ENCODE assay signal across 23 cellular contexts in the genomic region with DNA sequence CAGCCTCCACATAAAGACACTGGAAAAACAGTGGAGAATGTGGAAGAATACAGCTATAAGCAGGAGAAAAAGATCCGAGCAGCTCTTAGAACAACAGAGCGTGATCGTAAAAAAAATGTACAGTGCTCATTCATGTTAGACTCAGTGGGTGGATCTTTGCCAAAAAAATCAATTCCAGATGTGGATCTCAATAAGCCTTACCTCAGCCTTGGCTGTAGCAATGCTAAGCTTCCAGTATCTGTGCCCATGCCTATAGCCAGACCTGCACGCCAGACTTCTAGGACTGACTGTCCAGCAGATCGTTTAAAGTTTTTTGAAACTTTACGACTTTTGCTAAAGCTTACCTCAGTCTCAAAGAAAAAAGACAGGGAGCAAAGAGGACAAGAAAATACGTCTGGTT. TPM values are rescaled to one million over a fixed set of nuclear protein-coding genes. Genes with fewer than 3 reads are reported as not detected.
DNase-seq lines count a peak whose midpoint lies in the region; ATAC-seq and TF ChIP-seq lines count a peak whose summit lies in the region.
"Had no signal": no experiment of that assay in that cellular context is flagged by ENCODE, and none has a peak within 500 bp of the region (broad histone marks: within the 10 kb centered on the region; RNA-seq: fewer than 3 reads in every experiment).

No MANE protein-coding gene starts in this region.

- H3K27me3 Mint-ChIP-seq in GM23338 (ENCODE audit: insufficient read depth, low read depth, poor library complexity): no peaks in the 10 kb centered on the region
- no peaks in the 10 kb centered on the region for H3K27me3 Mint-ChIP-seq in effector memory CD8-positive, alpha-beta T cell
- H3K27me3 Mint-ChIP-seq: central memory CD8-positive, alpha-beta T cell; naive thymus-derived CD4-positive, alpha-beta T cell had no signal

- no peaks in the 10 kb centered on the region for H3K27me3 ChIP-seq in GM23338 (ENCODE audit: insufficient read depth)
- H3K27me3 ChIP-seq: esophagus muscularis mucosa, stomach, upper lobe of right lung had no signal

- no peaks in the 10 kb centered on the region for H3K9me2 ChIP-seq in GM23338 (ENCODE audit: insufficient read depth)

- H3K36me3 Mint-ChIP-seq in GM23338 (ENCODE audit: low read depth): no peaks in the 10 kb centered on the region; the same call in 2 of the 3 replicates
- peaks cover 15% of the 10 kb centered on the region for H3K36me3 Mint-ChIP-seq in effector memory CD8-positive, alpha-beta T cell (ENCODE audit: insufficient read depth)

- H3K27ac Mint-ChIP-seq in GM23338: no peak overlapping the region
- H3K27ac Mint-ChIP-seq in effector memory CD8-positive, alpha-beta T cell: no peak overlapping the region
- H3K27ac Mint-ChIP-seq: CD14-positive monocyte had no signal

- no peaks in the 10 kb centered on the region for H3F3A ChIP-seq in GM23338 (replicated peaks; ENCODE audit: low read depth)

- H3K4me3 ChIP-seq in astrocyte of the cerebellum (ENCODE audit: low read depth, low read length) (no peak overlapping the region), GM23338 (no peak overlapping the region)
- H3K4me3 ChIP-seq: esophagus muscularis mucosa, stomach, upper lobe of right lung had no signal

- no peak overlapping the region for H3K4me3 Mint-ChIP-seq in GM23338
- H3K4me3 Mint-ChIP-seq in effector memory CD8-positive, alpha-beta T cell: no peak overlapping the region
- H3K4me3 Mint-ChIP-seq: CD14-positive monocyte; central memory CD8-positive, alpha-beta T cell; naive thymus-derived CD4-positive, alpha-beta T cell had no signal

- ATAC-seq in GM23338: no peak
- no peak for ATAC-seq in effector memory CD8-positive, alpha-beta T cell (replicated peaks)
- ATAC-seq: naive thymus-derived CD4-positive, alpha-beta T cell; upper lobe of right lung had no signal

- peak; percentile 47 for DNase-seq in GM04504 (ENCODE audit: low read depth)
- DNase-seq in astrocyte of the cerebellum (ENCODE audit: low read depth): peak; percentile 76
- DNase-seq in fibroblast of the conjunctiva (ENCODE audit: low read depth): peak; percentile 89
- no peak for DNase-seq in GM23338 (ENCODE audit: low spot score)
- no peak for DNase-seq in effector memory CD8-positive, alpha-beta T cell
- DNase-seq in NOMO-1 (lab: John Stamatoyannopoulos, UW; ENCODE audit: unreplicated experiment in 2 of 2): no peak
- no peak for DNase-seq in SKM-1 treated with dmso at 0.1 percent for 144 hours (lab: John Stamatoyannopoulos, UW; ENCODE audit: unreplicated experiment)
- DNase-seq: activated CD4-positive, alpha-beta T cell treated with anti-CD3 and anti-CD28 coated beads for 4 hours; activated CD8-positive, alpha-beta memory T cell treated with anti-CD3 and anti-CD28 coated beads, Interleukin-2, amount 50 U/mL, for 4 hours; effector CD8-positive, alpha-beta T cell; hypothalamus; mammary epithelial cell; naive thymus-derived CD4-positive, alpha-beta T cell; NCI-H1092; NCI-H2029 treated with DMSO at 0.1 percent for 48 hours; small intestine; stimulated activated CD4-positive, alpha-beta T cell treated with anti-CD3 and anti-CD28 coated beads, Interleukin-4, amount 100 ng/mL, for 24 hours; stomach; upper lobe of right lung had no signal

- H3K4me1 Mint-ChIP-seq in GM23338: no peaks in the 10 kb centered on the region
- peaks cover 14 to 23% of the 10 kb centered on the region in 2 donors for H3K4me1 Mint-ChIP-seq in effector memory CD8-positive, alpha-beta T cell (ENCODE audit: low read depth in 2 of 2)

- TF ChIP-seq CTCF in astrocyte of the cerebellum (IDR thresholded peaks at IDR 0.05; ENCODE audit: low read depth, low read length, missing control alignments) (no peak), GM23338 (conservative IDR thresholded peaks at IDR 0.05; ENCODE audit: low read depth in 2 of 2) (no peak)

- no peak overlapping the region for H3K27ac ChIP-seq in GM23338 (ENCODE audit: low read depth)
- H3K27ac ChIP-seq: esophagus muscularis mucosa, KMS-11, stomach, upper lobe of right lung had no signal

- peaks cover 30% of the 10 kb centered on the region for H3K79me2 ChIP-seq in GM23338 (replicated peaks; ENCODE audit: insufficient read depth)

- no peaks in the 10 kb centered on the region for H3K4me1 ChIP-seq in GM23338 (ENCODE audit: insufficient read depth)
- H3K4me1 ChIP-seq: esophagus muscularis mucosa, stomach, upper lobe of right lung had no signal

- H3K4me2 ChIP-seq in GM23338: no peak overlapping the region
- H3K4me2 ChIP-seq: KMS-11 had no signal

- no peaks in the 10 kb centered on the region for H3K9me3 Mint-ChIP-seq in GM23338
- H3K9me3 Mint-ChIP-seq in effector memory CD8-positive, alpha-beta T cell: no peaks in the 10 kb centered on the region
- H3K9me3 Mint-ChIP-seq: CD14-positive monocyte; central memory CD8-positive, alpha-beta T cell; naive thymus-derived CD4-positive, alpha-beta T cell had no signal

- in situ Hi-C loops in astrocyte of the cerebellum (cut with HindIII; ENCODE audit: low sequenced_read_pairs): loop anchor here (5.0 to 10.0 kb wide), 3 partner anchors 54 to 224 kb away; a partner anchor contains a TSS

- no peak overlapping the region for H2AFZ ChIP-seq in GM23338

- no peaks in the 10 kb centered on the region; the same call in 1 of the 2 replicates for H3K36me3 ChIP-seq in GM23338 (ENCODE audit: insufficient read depth)

- peaks cover 4% of the 10 kb centered on the region; the same call in 1 of the 2 replicates for H4K20me1 ChIP-seq in GM23338 (replicated peaks; ENCODE audit: insufficient read depth)

TF ChIP-seq in GM23338, 12 proteins besides CTCF, POLR2A, EP300 and RAD21 (continues in another document):
- TF ChIP-seq, protein P1, sequence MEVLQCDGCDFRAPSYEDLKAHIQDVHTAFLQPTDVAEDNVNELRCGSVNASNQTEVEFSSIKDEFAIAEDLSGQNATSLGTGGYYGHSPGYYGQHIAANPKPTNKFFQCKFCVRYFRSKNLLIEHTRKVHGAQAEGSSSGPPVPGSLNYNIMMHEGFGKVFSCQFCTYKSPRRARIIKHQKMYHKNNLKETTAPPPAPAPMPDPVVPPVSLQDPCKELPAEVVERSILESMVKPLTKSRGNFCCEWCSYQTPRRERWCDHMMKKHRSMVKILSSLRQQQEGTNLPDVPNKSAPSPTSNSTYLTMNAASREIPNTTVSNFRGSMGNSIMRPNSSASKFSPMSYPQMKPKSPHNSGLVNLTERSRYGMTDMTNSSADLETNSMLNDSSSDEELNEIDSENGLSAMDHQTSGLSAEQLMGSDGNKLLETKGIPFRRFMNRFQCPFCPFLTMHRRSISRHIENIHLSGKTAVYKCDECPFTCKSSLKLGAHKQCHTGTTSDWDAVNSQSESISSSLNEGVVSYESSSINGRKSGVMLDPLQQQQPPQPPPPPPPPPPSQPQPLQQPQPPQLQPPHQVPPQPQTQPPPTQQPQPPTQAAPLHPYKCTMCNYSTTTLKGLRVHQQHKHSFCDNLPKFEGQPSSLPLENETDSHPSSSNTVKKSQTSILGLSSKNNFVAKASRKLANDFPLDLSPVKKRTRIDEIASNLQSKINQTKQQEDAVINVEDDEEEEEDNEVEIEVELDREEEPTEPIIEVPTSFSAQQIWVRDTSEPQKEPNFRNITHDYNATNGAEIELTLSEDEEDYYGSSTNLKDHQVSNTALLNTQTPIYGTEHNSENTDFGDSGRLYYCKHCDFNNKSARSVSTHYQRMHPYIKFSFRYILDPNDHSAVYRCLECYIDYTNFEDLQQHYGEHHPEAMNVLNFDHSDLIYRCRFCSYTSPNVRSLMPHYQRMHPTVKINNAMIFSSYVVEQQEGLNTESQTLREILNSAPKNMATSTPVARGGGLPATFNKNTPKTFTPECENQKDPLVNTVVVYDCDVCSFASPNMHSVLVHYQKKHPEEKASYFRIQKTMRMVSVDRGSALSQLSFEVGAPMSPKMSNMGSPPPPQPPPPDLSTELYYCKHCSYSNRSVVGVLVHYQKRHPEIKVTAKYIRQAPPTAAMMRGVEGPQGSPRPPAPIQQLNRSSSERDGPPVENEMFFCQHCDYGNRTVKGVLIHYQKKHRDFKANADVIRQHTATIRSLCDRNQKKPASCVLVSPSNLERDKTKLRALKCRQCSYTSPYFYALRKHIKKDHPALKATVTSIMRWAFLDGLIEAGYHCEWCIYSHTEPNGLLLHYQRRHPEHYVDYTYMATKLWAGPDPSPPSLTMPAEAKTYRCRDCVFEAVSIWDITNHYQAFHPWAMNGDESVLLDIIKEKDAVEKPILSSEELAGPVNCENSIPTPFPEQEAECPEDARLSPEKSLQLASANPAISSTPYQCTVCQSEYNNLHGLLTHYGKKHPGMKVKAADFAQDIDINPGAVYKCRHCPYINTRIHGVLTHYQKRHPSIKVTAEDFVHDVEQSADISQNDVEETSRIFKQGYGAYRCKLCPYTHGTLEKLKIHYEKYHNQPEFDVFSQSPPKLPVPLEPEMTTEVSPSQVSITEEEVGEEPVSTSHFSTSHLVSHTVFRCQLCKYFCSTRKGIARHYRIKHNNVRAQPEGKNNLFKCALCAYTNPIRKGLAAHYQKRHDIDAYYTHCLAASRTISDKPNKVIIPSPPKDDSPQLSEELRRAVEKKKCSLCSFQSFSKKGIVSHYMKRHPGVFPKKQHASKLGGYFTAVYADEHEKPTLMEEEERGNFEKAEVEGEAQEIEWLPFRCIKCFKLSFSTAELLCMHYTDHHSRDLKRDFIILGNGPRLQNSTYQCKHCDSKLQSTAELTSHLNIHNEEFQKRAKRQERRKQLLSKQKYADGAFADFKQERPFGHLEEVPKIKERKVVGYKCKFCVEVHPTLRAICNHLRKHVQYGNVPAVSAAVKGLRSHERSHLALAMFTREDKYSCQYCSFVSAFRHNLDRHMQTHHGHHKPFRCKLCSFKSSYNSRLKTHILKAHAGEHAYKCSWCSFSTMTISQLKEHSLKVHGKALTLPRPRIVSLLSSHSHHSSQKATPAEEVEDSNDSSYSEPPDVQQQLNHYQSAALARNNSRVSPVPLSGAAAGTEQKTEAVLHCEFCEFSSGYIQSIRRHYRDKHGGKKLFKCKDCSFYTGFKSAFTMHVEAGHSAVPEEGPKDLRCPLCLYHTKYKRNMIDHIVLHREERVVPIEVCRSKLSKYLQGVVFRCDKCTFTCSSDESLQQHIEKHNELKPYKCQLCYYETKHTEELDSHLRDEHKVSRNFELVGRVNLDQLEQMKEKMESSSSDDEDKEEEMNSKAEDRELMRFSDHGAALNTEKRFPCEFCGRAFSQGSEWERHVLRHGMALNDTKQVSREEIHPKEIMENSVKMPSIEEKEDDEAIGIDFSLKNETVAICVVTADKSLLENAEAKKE (CRISPR knock-in tag; IDR thresholded peaks at IDR 0.05): no peak
- TF ChIP-seq NANOG (IDR thresholded peaks at IDR 0.05; ENCODE audit: borderline replicate concordance) (no peak), CREB1 (CRISPR knock-in tag; IDR thresholded peaks at IDR 0.05; ENCODE audit: low read depth) (no peak), JUNB (IDR thresholded peaks at IDR 0.05; ENCODE audit: unreplicated experiment) (no peak), STAT1 (IDR thresholded peaks at IDR 0.05; ENCODE audit: unreplicated experiment) (no peak), ZNF331 (CRISPR knock-in tag; IDR thresholded peaks at IDR 0.05; ENCODE audit: low read depth) (no peak), POLR2AphosphoS5 (IDR thresholded peaks at IDR 0.05; ENCODE audit: low read depth) (no peak), EZH2 (IDR thresholded peaks at IDR 0.05; ENCODE audit: low read depth, unreplicated experiment) (no peak)

RNA-seq across cellular contexts. Expression of a gene that starts 57.1 kb away (rescaled TPM):
- total RNA-seq in GM23338 (2014; rRNA removed; shearing (Covaris generic)): 31.8 and 44.4 TPM in 2 replicates
- polyA plus RNA-seq in GM23338 (2016; fragmentation: Nextera tagmentation; extraction: Ambion mirVana): 48.8 and 56.6 TPM in 2 replicates

Comparison
In these comparisons a context has a peak if more than half of its experiments do, and no peak if none do; other contexts are left out.
1. DNase-seq: peak in GM04504 (single experiment), astrocyte of the cerebellum (single experiment) and fibroblast of the conjunctiva (single experiment); none in GM23338 (single experiment), effector memory CD8-positive, alpha-beta T cell (0 of 3), NOMO-1 (0 of 2) and SKM-1 treated with dmso at 0.1 percent for 144 hours (single experiment).